Comparison of ENCODE assay signal across 34 cellular contexts in the genomic region with DNA sequence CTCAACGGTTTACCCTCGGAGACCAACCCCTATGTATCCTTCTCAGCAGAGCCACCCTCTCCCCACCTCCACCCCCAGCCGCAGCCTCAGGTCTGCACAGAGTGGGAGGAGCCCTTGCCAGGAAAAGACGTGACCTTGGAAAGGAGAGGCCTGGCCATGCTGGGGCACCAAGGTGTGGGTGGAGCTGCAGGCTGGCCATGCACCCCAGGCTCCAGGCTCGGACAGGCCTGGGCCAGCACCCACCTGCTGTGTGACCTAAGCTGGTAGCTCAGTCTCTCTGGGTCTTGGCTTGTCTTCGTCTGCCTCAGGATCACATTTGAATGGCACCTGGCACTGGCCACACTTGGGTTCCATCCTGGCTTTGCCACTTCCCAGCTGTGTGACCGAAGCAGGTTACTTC. TPM values are rescaled to one million over a fixed set of nuclear protein-coding genes. Genes with fewer than 3 reads are reported as not detected.
DNase-seq lines count a peak whose midpoint lies in the region; ATAC-seq, FAIRE-seq and TF ChIP-seq lines count a peak whose summit lies in the region.
"Had no signal": no experiment of that assay in that cellular context is flagged by ENCODE, and none has a peak within 500 bp of the region (broad histone marks: within the 10 kb centered on the region; RNA-seq: fewer than 3 reads in every experiment).

No MANE protein-coding gene starts in this region.

- intact Hi-C loops in right lobe of liver (cut with DNase I): loop anchor here in 1 of 2 donors (10.0 kb wide), 1 partner anchor 99 kb away; no protein-coding TSS in a partner anchor

- no peak overlapping the region for H3K4me3 Mint-ChIP-seq in activated CD8-positive, alpha-beta memory T cell treated with anti-CD3 and anti-CD28 coated beads, Interleukin-2, amount 10 ng/mL, durations not matched to agents 7 days and 5 days
- no peak overlapping the region for H3K4me3 Mint-ChIP-seq in mesothelial cell of epicardium
- H3K4me3 Mint-ChIP-seq: activated CD4-positive, alpha-beta T cell treated with anti-CD3 and anti-CD28 coated beads for 36 hours; activated CD8-positive, alpha-beta T cell treated with anti-CD3 and anti-CD28 coated beads, Interleukin-2, amount 10 ng/mL, durations not matched to agents 7 days and 5 days; effector memory CD8-positive, alpha-beta T cell; naive thymus-derived CD8-positive, alpha-beta T cell had no signal

- 86% methylated on average over 3 of the region's 7 CpGs for WGBS in right lobe of liver (ENCODE audit: insufficient coverage, low coverage, low lambda C conversion rate, missing lambda C conversion rate)
- WGBS in suprapubic skin: 86% methylated on average over 5 of the region's 7 CpGs

- TF ChIP-seq EP300 in suprapubic skin (IDR thresholded peaks at IDR 0.05): no peak

- FAIRE-seq in H54 (lab: Jason Lieb, UNC): no peak
- FAIRE-seq: colon, D721Med, RCC 7860 had no signal

- TF ChIP-seq CTCF in right lobe of liver (IDR thresholded peaks at IDR 0.05) (no peak), suprapubic skin (IDR thresholded peaks at IDR 0.05) (no peak), mesothelial cell of epicardium (IDR thresholded peaks at IDR 0.05; ENCODE audit: unreplicated experiment) (no peak)

- H3K27me3 ChIP-seq in right lobe of liver (no peaks in the 10 kb centered on the region), suprapubic skin (no peaks in the 10 kb centered on the region)
- H3K27me3 ChIP-seq: esophagus muscularis mucosa, foreskin keratinocyte, hepatocyte, testis, uterus had no signal

- peak; percentile 29 for DNase-seq in activated CD8-positive, alpha-beta memory T cell treated with anti-CD3 and anti-CD28 coated beads, Interleukin-2, amount 50 U/mL, for 48 hours
- no peak for DNase-seq in activated CD8-positive, alpha-beta memory T cell treated with anti-CD3 and anti-CD28 coated beads, Interleukin-2, amount 10 ng/mL, durations not matched to agents 7 days and 5 days
- peak; percentile 6 to 42 (median 37) for DNase-seq in right lobe of liver
- peak; percentile 38 to 46 for DNase-seq in suprapubic skin (ENCODE audit: low spot score in 2 of 2)
- no peak for DNase-seq in H54 (ENCODE audit: insufficient read length, low spot score)
- no peak for DNase-seq in mesothelial cell of epicardium (ENCODE audit: low spot score in 2 of 2, unreplicated experiment in 2 of 2)
- DNase-seq: 8988T; activated CD4-positive, alpha-beta T cell treated with anti-CD3 and anti-CD28 coated beads for 36 hours; activated CD8-positive, alpha-beta T cell treated with anti-CD3 and anti-CD28 coated beads, Interleukin-2, amount 10 ng/mL, durations not matched to agents 7 days and 5 days; activated T-cell treated with anti-CD3 and anti-CD28 coated beads, Interleukin-2, amount 50 U/mL, for 1 hour; effector memory CD8-positive, alpha-beta T cell; foreskin keratinocyte; KBM-7; left colon; MM.1S; naive thymus-derived CD8-positive, alpha-beta T cell; NCI-H2081 treated with DMSO at 0.1 percent for 48 hours; NCI-H226; NCI-H69; stimulated activated CD4-positive, alpha-beta T cell treated with anti-CD3 and anti-CD28 coated beads, Interleukin-15, amount 100 ng/mL, for 24 hours; stimulated activated naive CD4-positive, alpha-beta T cell treated with Interleukin-2 at 50 U/mL for 16 hours; testis; uterus had no signal

- H3K4me1 ChIP-seq in right lobe of liver (no peaks in the 10 kb centered on the region), suprapubic skin (peaks cover 12% of the 10 kb centered on the region)
- H3K4me1 ChIP-seq: foreskin keratinocyte, parathyroid adenoma, testis had no signal

- ATAC-seq in activated CD8-positive, alpha-beta memory T cell treated with anti-CD3 and anti-CD28 coated beads, Interleukin-2, amount 10 ng/mL, durations not matched to agents 7 days and 5 days: no peak
- ATAC-seq in esophagus mucosa: peak; percentile 27
- ATAC-seq in right lobe of liver: peak in 1 of 4 donors; percentile 16
- no peak for ATAC-seq in GM21367 (IDR thresholded peaks at IDR 0.05; ENCODE audit: unreplicated experiment)
- ATAC-seq: activated CD4-positive, alpha-beta T cell treated with anti-CD3 and anti-CD28 coated beads for 36 hours; activated CD8-positive, alpha-beta T cell treated with anti-CD3 and anti-CD28 coated beads, Interleukin-2, amount 10 ng/mL, durations not matched to agents 7 days and 5 days; effector memory CD8-positive, alpha-beta T cell; foreskin keratinocyte; left colon; naive thymus-derived CD8-positive, alpha-beta T cell had no signal

- H3K4me1 Mint-ChIP-seq in activated CD8-positive, alpha-beta memory T cell treated with anti-CD3 and anti-CD28 coated beads, Interleukin-2, amount 10 ng/mL, durations not matched to agents 7 days and 5 days: no peaks in the 10 kb centered on the region
- no peaks in the 10 kb centered on the region for H3K4me1 Mint-ChIP-seq in mesothelial cell of epicardium
- H3K4me1 Mint-ChIP-seq: activated CD4-positive, alpha-beta T cell treated with anti-CD3 and anti-CD28 coated beads for 36 hours had no signal

- H3K36me3 ChIP-seq in right lobe of liver (peaks cover 4 to 48% (median 17%) of the 10 kb centered on the region in 4 donors), suprapubic skin (peaks cover 74% of the 10 kb centered on the region)
- H3K36me3 ChIP-seq: uterus had no signal

- no peaks in the 10 kb centered on the region for H3K27me3 Mint-ChIP-seq in activated CD8-positive, alpha-beta memory T cell treated with anti-CD3 and anti-CD28 coated beads, Interleukin-2, amount 10 ng/mL, durations not matched to agents 7 days and 5 days
- no peaks in the 10 kb centered on the region for H3K27me3 Mint-ChIP-seq in mesothelial cell of epicardium (ENCODE audit: low read depth)
- H3K27me3 Mint-ChIP-seq: activated CD4-positive, alpha-beta T cell treated with anti-CD3 and anti-CD28 coated beads for 36 hours; effector memory CD8-positive, alpha-beta T cell; naive thymus-derived CD8-positive, alpha-beta T cell had no signal

- H3K9me3 Mint-ChIP-seq in activated CD8-positive, alpha-beta memory T cell treated with anti-CD3 and anti-CD28 coated beads, Interleukin-2, amount 10 ng/mL, durations not matched to agents 7 days and 5 days (ENCODE audit: low read depth): no peaks in the 10 kb centered on the region
- peaks cover 11% of the 10 kb centered on the region for H3K9me3 Mint-ChIP-seq in mesothelial cell of epicardium
- H3K9me3 Mint-ChIP-seq: effector memory CD8-positive, alpha-beta T cell; naive thymus-derived CD8-positive, alpha-beta T cell had no signal

- H3K4me3 ChIP-seq in right lobe of liver (no peak overlapping the region), suprapubic skin (no peak overlapping the region)
- H3K4me3 ChIP-seq: esophagus muscularis mucosa, hepatocyte, testis, uterus had no signal

- TF ChIP-seq POLR2A in right lobe of liver (IDR thresholded peaks at IDR 0.05) (no peak), suprapubic skin (IDR thresholded peaks at IDR 0.05) (no peak), H54 (IDR thresholded peaks at IDR 0.05; ENCODE audit: low read depth, low read length) (no peak)

- no peak overlapping the region for H3K27ac Mint-ChIP-seq in activated CD8-positive, alpha-beta memory T cell treated with anti-CD3 and anti-CD28 coated beads, Interleukin-2, amount 10 ng/mL, durations not matched to agents 7 days and 5 days
- no peak overlapping the region for H3K27ac Mint-ChIP-seq in mesothelial cell of epicardium
- H3K27ac Mint-ChIP-seq: activated CD4-positive, alpha-beta T cell treated with anti-CD3 and anti-CD28 coated beads for 36 hours; activated CD8-positive, alpha-beta T cell treated with anti-CD3 and anti-CD28 coated beads, Interleukin-2, amount 10 ng/mL, durations not matched to agents 7 days and 5 days; effector memory CD8-positive, alpha-beta T cell had no signal

- CTCF ChIA-PET in activated CD8-positive, alpha-beta memory T cell treated with anti-CD3 and anti-CD28 coated beads, Interleukin-2, amount 10 ng/mL, durations not matched to agents 7 days and 5 days (lab: Charles Lee): no interaction called here

- H3K27ac ChIP-seq in right lobe of liver: no peak overlapping the region
- H3K27ac ChIP-seq in suprapubic skin: no peak overlapping the region
- H3K27ac ChIP-seq: esophagus muscularis mucosa, foreskin keratinocyte, hepatocyte, parathyroid adenoma, testis, uterus had no signal

- H3K9me3 ChIP-seq in right lobe of liver (no peaks in the 10 kb centered on the region), suprapubic skin (no peaks in the 10 kb centered on the region)
- H3K9me3 ChIP-seq: esophagus muscularis mucosa, testis, uterus had no signal

- H3K36me3 Mint-ChIP-seq in activated CD8-positive, alpha-beta memory T cell treated with anti-CD3 and anti-CD28 coated beads, Interleukin-2, amount 10 ng/mL, durations not matched to agents 7 days and 5 days: peaks cover 58% of the 10 kb centered on the region
- H3K36me3 Mint-ChIP-seq in mesothelial cell of epicardium: peaks cover 63% of the 10 kb centered on the region

RNA-seq across cellular contexts. Expression of gene CCDC8, which starts 29.5 kb away (rescaled TPM):
- not detected for total RNA-seq in activated CD8-positive, alpha-beta memory T cell treated with anti-CD3 and anti-CD28 coated beads, Interleukin-2, amount 10 ng/mL, durations not matched to agents 7 days and 5 days
- total RNA-seq in esophagus mucosa (0.80 TPM), right lobe of liver (under 1 TPM in 5 of 6 experiments, not detected in 1; 0.26 to 0.55 (median 0.44) TPM), suprapubic skin (1 to 10 TPM; 1.6 to 6.5 (median 3.3) TPM), mesothelial cell of epicardium (50.3 to 51.7 TPM (median 50.7 TPM) in 3 replicates)
- total RNA-seq: activated CD4-positive, alpha-beta T cell treated with anti-CD3 and anti-CD28 coated beads for 36 hours; activated CD8-positive, alpha-beta T cell treated with anti-CD3 and anti-CD28 coated beads, Interleukin-2, amount 10 ng/mL, durations not matched to agents 7 days and 5 days; HT1080; naive thymus-derived CD8-positive, alpha-beta T cell; SK-MEL-5; T-helper 1 cell treated with Interleukin-12 subunit alpha and Interleukin-12 subunit beta and Interleukin-4 antibody, amounts not matched to agents 30 ng/mL and 1 ng/mL, for 36 hours had no signal

RNA-seq across cellular contexts. Expression of gene PPP5C, which starts 37.0 kb away (rescaled TPM):
- total RNA-seq in activated CD8-positive, alpha-beta memory T cell treated with anti-CD3 and anti-CD28 coated beads, Interleukin-2, amount 10 ng/mL, durations not matched to agents 7 days and 5 days: 100 to 1,000 TPM in 1 of 2 experiments, 10 to 100 TPM in 1; 99.2 to 110 TPM
- 31.0 TPM for total RNA-seq in esophagus mucosa
- 10 to 100 TPM; 23.9 to 47.8 (median 36.0) TPM for total RNA-seq in right lobe of liver
- total RNA-seq in suprapubic skin: 10 to 100 TPM; 38.2 to 66.0 (median 51.3) TPM
- total RNA-seq in mesothelial cell of epicardium: 80.6 to 86.4 TPM (median 85.2 TPM) in 3 replicates

RNA-seq across cellular contexts. Expression of gene PNMA8C, which starts 44.9 kb away (rescaled TPM):
- total RNA-seq in activated CD8-positive, alpha-beta memory T cell treated with anti-CD3 and anti-CD28 coated beads, Interleukin-2, amount 10 ng/mL, durations not matched to agents 7 days and 5 days: not detected
- total RNA-seq in esophagus mucosa (not detected), right lobe of liver (not detected), suprapubic skin (under 1 TPM in 1 of 4 donors, not detected in 3; 0.13 TPM), mesothelial cell of epicardium (0.49 to 0.79 TPM (median 0.73 TPM) in 3 replicates)
- total RNA-seq: activated CD4-positive, alpha-beta T cell treated with anti-CD3 and anti-CD28 coated beads for 36 hours; foreskin keratinocyte; HT1080; naive thymus-derived CD8-positive, alpha-beta T cell; SK-MEL-5; T-helper 1 cell treated with Interleukin-12 subunit alpha and Interleukin-12 subunit beta and Interleukin-4 antibody, amounts not matched to agents 30 ng/mL and 1 ng/mL, for 36 hours had no signal

Comparison
In these comparisons a context has a peak if more than half of its experiments do, and no peak if none do; other contexts are left out.
1. DNase-seq: peak in activated CD8-positive, alpha-beta memory T cell treated with anti-CD3 and anti-CD28 coated beads, Interleukin-2, amount 50 U/mL, for 48 hours (single experiment), right lobe of liver (3 of 3) and suprapubic skin (2 of 2); none in activated CD8-positive, alpha-beta memory T cell treated with anti-CD3 and anti-CD28 coated beads, Interleukin-2, amount 10 ng/mL, durations not matched to agents 7 days and 5 days (single experiment), H54 (single experiment) and mesothelial cell of epicardium (0 of 2).